ENCODE assay signal across 8 cellular contexts in the genomic region with DNA sequence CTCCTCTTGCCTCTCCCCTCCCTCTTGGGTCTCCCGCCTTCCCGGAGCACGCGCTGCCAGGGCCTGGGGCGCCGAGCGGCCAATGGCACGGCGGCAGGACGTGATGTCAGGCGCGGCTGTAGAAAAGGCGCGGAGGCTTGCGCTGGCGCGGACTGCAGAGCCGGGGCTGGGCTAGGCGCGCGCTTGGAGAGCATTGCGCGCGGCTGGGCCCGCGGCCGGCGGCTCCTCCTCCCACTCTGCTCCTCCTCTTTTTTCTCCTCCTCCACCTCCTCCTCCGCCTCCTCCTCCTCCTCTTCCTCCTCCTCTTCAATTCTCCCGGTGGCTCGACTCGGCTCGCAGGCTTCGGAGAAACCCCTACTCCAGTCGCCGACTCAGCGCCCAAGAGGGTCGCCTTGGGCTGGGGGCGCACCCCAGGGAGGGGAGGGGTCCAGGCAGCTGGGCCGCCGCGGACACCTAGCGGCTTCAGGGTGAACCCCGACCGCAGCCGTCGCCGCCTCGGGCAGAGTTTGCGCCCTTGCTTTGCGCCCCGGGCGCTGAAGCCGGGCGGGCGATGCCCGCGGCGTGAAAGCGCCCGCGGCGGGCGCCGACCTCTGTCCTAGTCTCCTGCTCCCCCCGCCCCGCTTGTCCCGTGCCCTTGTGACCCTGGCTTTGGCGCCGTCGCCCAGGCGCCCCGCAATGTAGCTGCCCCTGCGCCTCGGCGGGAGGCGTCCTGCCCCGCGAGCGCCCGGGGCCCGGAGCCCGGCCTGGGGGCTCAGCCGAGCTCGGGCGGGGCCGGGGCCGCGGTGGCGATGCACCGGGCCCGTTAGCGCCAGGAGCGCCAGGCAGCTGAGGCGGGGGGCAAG. TPM values are rescaled to one million over a fixed set of nuclear protein-coding genes. Genes with fewer than 3 reads are reported as not detected.
DNase-seq lines count a peak whose midpoint lies in the region; ATAC-seq lines count a peak whose summit lies in the region.

A gene with protein sequence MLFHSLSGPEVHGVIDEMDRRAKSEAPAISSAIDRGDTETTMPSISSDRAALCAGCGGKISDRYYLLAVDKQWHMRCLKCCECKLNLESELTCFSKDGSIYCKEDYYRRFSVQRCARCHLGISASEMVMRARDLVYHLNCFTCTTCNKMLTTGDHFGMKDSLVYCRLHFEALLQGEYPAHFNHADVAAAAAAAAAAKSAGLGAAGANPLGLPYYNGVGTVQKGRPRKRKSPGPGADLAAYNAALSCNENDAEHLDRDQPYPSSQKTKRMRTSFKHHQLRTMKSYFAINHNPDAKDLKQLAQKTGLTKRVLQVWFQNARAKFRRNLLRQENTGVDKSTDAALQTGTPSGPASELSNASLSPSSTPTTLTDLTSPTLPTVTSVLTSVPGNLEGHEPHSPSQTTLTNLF (plus strand): TSS at position 309 of the 842 bp plus-strand sequence. CDS start 581 bp downstream, outside the sequence.

- peak; percentile 71 for ATAC-seq in HG03432 (IDR thresholded peaks at IDR 0.05; ENCODE audit: unreplicated experiment)
- ATAC-seq in HG02642 (IDR thresholded peaks at IDR 0.05; ENCODE audit: poor library complexity, unreplicated experiment): no peak

- no peak within 1 kb of the TSS for H3K27ac Mint-ChIP-seq in activated naive CD4-positive, alpha-beta T cell treated with anti-CD3 and anti-CD28 coated beads, Interleukin-2, amount 10 ng/mL, durations not matched to agents 7 days and 5 days

- peaks cover 2% of the 10 kb centered on the region for H3K9me3 Mint-ChIP-seq in activated naive CD4-positive, alpha-beta T cell treated with anti-CD3 and anti-CD28 coated beads, Interleukin-2, amount 10 ng/mL, durations not matched to agents 7 days and 5 days

- DNase-seq in Daoy (ENCODE audit: low read depth) (peak; percentile 100), NCI-H774 (lab: John Stamatoyannopoulos, UW) (peak; percentile 98), caudate nucleus (lab: John Stamatoyannopoulos, UW) (peak in 54 of 61 donors; percentile 11 to 80 (median 56)), left kidney (ENCODE audit: low read depth, low spot score) (peak; percentile 95)
- peak; percentile 68 for DNase-seq in stimulated activated CD8-positive, alpha-beta memory T cell treated with anti-CD3 and anti-CD28 coated beads, Interleukin-4, amount 100 ng/mL, for 48 hours
- no peak for DNase-seq in activated naive CD4-positive, alpha-beta T cell treated with anti-CD3 and anti-CD28 coated beads, Interleukin-2, amount 10 ng/mL, durations not matched to agents 7 days and 5 days

- peaks cover 20% of the 10 kb centered on the region for H3K4me1 Mint-ChIP-seq in activated naive CD4-positive, alpha-beta T cell treated with anti-CD3 and anti-CD28 coated beads, Interleukin-2, amount 10 ng/mL, durations not matched to agents 7 days and 5 days

- peaks cover 100% of the 10 kb centered on the region for H3K27me3 Mint-ChIP-seq in activated naive CD4-positive, alpha-beta T cell treated with anti-CD3 and anti-CD28 coated beads, Interleukin-2, amount 10 ng/mL, durations not matched to agents 7 days and 5 days

- peak within 1 kb of the TSS; percentile 16 for H3K27ac ChIP-seq in caudate nucleus (ENCODE audit: low read depth, low read length)

- peaks cover 9% of the 10 kb centered on the region for H3K36me3 Mint-ChIP-seq in activated naive CD4-positive, alpha-beta T cell treated with anti-CD3 and anti-CD28 coated beads, Interleukin-2, amount 10 ng/mL, durations not matched to agents 7 days and 5 days

- CTCF ChIA-PET in activated naive CD4-positive, alpha-beta T cell treated with anti-CD3 and anti-CD28 coated beads, Interleukin-2, amount 10 ng/mL, durations not matched to agents 7 days and 5 days (lab: Charles Lee): interaction anchor here (1.7 kb wide), 1 partner anchor 29 kb away, joined by 7 read pairs; no protein-coding TSS in a partner anchor

- no peak within 1 kb of the TSS for H3K4me3 Mint-ChIP-seq in activated naive CD4-positive, alpha-beta T cell treated with anti-CD3 and anti-CD28 coated beads, Interleukin-2, amount 10 ng/mL, durations not matched to agents 7 days and 5 days

RNA-seq across cellular contexts. Expression of the gene that starts here (rescaled TPM):
- total RNA-seq in Daoy (2014; rRNA removed; shearing (Covaris generic)): 5.7 and 11.9 TPM in 2 replicates
